In the genomic region with DNA sequence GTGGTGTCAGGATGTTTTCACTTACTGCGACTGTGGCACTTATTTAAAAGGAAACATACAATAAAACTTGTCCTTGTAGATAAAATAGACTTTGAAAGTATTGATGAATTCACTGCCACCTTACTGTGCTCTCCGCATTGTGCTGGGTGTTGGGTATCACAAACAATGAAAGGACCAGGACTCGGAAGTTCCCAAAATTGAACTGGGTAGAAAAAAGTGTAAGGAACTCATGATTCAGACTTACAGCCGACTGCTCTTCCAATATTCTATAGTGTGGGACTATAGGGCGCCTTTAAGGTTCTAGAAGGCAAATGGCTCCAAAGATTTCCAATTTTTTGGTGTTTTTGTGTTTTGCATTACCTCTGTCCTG, we compare ENCODE assay signal across 8 cellular contexts. TPM values are rescaled to one million over a fixed set of nuclear protein-coding genes. Genes with fewer than 3 reads are reported as not detected.
DNase-seq lines count a peak whose midpoint lies in the region; ATAC-seq and TF ChIP-seq lines count a peak whose summit lies in the region.

No MANE protein-coding gene starts in this region.

- TF ChIP-seq EP300 in esophagus muscularis mucosa (IDR thresholded peaks at IDR 0.05) = no peak

- peaks cover 23% of the 10 kb centered on the region for H3K4me1 Mint-ChIP-seq in progenitor cell of endocrine pancreas (ENCODE audit: low read depth)

- H3K27me3 ChIP-seq in Peyer's patch = no peaks in the 10 kb centered on the region
- no peaks in the 10 kb centered on the region for H3K27me3 ChIP-seq in esophagus muscularis mucosa

- H3K4me3 Mint-ChIP-seq in progenitor cell of endocrine pancreas (ENCODE audit: low read depth) = peak overlapping the region; percentile 92

- TF ChIP-seq POLR2A in Peyer's patch (IDR thresholded peaks at IDR 0.05) (no peak), esophagus muscularis mucosa (IDR thresholded peaks at IDR 0.05; ENCODE audit: low read depth) (no peak)

- no peaks in the 10 kb centered on the region for H3K36me3 ChIP-seq in Peyer's patch
- H3K36me3 ChIP-seq in esophagus muscularis mucosa = no peaks in the 10 kb centered on the region

- DNase-seq in DMS 273 treated with DMSO at 0.1 percent for 48 hours (lab: John Stamatoyannopoulos, UW) (peak; percentile 19), Peyer's patch (no peak), esophagus muscularis mucosa (ENCODE audit: extremely low spot score) (no peak), progenitor cell of endocrine pancreas (ENCODE audit: low spot score, unreplicated experiment) (no peak), LoVo (ENCODE audit: low spot score) (no peak), KBM-7 (no peak)

- intact Hi-C loops in esophagus muscularis mucosa (cut with DNase I) = no loop called here

- TF ChIP-seq CTCF in Peyer's patch (IDR thresholded peaks at IDR 0.05) = peak in 1 of 6 experiments; percentile 10
- TF ChIP-seq CTCF in esophagus muscularis mucosa (IDR thresholded peaks at IDR 0.05) = peak in 1 of 3 experiments; percentile 20
- TF ChIP-seq CTCF in progenitor cell of endocrine pancreas (IDR thresholded peaks at IDR 0.05; ENCODE audit: unreplicated experiment) = no peak

- H3K4me3 ChIP-seq in Peyer's patch = peak overlapping the region; percentile 26 to 64 (median 52)
- peak overlapping the region; percentile 57 to 67 (median 64) for H3K4me3 ChIP-seq in esophagus muscularis mucosa

- H3K27me3 Mint-ChIP-seq in progenitor cell of endocrine pancreas = no peaks in the 10 kb centered on the region

- peak overlapping the region; percentile 70 to 93 (median 86) for H3K27ac ChIP-seq in Peyer's patch
- peak overlapping the region; percentile 92 to 98 (median 94) for H3K27ac ChIP-seq in esophagus muscularis mucosa (replicated peaks in 1 of 4)

- no peaks in the 10 kb centered on the region for H3K36me3 Mint-ChIP-seq in progenitor cell of endocrine pancreas (ENCODE audit: insufficient read depth)

- in situ Hi-C loops in KBM-7 (cut with MboI; ENCODE audit: low pct_unique_long_range_greater_than_20kb, low sequenced_read_pairs) = no loop called here

- 48% methylated on average over 5 of the region's 5 CpGs for WGBS in esophagus muscularis mucosa

- peaks cover 2% of the 10 kb centered on the region for H3K9me3 Mint-ChIP-seq in progenitor cell of endocrine pancreas (ENCODE audit: low read depth)

- H3K27ac Mint-ChIP-seq in progenitor cell of endocrine pancreas = peak overlapping the region; percentile 99

- peaks cover 0 to 17% (median 0%) of the 10 kb centered on the region in 4 donors for H3K4me1 ChIP-seq in Peyer's patch
- H3K4me1 ChIP-seq in esophagus muscularis mucosa = peaks cover 11 to 46% (median 41%) of the 10 kb centered on the region in 4 donors

- no peak for ATAC-seq in HG02938 (IDR thresholded peaks at IDR 0.05; ENCODE audit: unreplicated experiment)
- no peak for ATAC-seq in GM19452 (IDR thresholded peaks at IDR 0.05; ENCODE audit: unreplicated experiment)

- H3K9me3 ChIP-seq in Peyer's patch (no peaks in the 10 kb centered on the region), esophagus muscularis mucosa (no peaks in the 10 kb centered on the region)

RNA-seq across cellular contexts. Expression of a gene that starts 32.0 kb away (rescaled TPM):
- total RNA-seq in Peyer's patch = 10 to 100 TPM in 1 of 4 donors, 1 to 10 TPM in 3; 2.8 to 12.3 (median 8.4) TPM
- total RNA-seq in esophagus muscularis mucosa = 100 to 1,000 TPM in 1 of 4 donors, 10 to 100 TPM in 3; 60.2 to 158 (median 63.3) TPM
- 46.3 and 47.9 TPM in 2 replicates for total RNA-seq in progenitor cell of endocrine pancreas
